ENCODE assay signal across 1 cellular context in the genomic region with DNA sequence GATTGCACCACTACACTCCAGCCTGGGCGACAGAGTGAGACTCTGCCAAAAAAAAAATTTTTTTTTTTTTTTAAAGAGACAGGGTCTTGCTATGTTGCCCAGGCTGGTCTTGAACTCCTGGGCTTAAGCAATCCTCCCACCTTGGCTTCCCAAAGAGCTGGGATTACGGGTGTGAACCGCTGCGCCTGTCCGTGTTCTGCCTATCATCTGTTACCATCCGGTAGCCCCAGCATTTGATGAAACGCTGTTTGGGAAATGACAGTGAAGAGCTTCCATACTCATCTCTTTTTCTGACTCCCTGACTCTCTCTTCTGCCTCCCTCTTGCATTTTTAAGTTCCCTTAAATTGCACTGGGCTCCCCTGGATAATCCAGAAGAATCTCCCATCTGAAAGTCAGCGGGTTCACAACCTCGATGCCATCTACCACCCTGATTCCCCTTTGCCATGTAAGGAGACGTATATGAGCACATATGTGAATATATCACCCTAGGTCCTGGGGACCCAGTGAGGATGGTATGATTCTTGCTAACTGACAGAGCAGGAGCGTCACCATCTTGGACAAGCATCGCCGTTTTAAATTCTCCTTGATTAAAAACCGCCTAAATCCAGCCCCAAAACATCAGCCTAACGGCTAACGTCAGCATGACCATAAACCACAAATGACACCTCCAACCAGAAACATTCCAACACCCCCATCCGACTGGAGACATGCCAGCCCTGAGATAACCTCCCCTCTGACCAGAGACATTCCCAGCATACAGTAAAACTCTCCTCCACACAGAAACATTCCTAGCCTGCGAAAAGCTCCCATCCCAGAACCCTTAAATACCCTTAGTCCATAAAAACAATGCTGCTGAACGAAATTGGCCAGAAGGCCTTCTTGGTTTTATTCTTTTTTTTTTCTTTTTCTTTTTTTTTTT.
TF ChIP-seq lines count a peak whose summit lies in the region.

No MANE protein-coding gene starts in this region.

TF ChIP-seq in K562, 482 proteins besides CTCF, POLR2A, EP300 and RAD21 (continued from another document and continues in another):
- TF ChIP-seq, protein P1, sequence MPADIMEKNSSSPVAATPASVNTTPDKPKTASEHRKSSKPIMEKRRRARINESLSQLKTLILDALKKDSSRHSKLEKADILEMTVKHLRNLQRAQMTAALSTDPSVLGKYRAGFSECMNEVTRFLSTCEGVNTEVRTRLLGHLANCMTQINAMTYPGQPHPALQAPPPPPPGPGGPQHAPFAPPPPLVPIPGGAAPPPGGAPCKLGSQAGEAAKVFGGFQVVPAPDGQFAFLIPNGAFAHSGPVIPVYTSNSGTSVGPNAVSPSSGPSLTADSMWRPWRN (IDR thresholded peaks at IDR 0.05; ENCODE audit: low read depth) = peak; percentile 24
- TF ChIP-seq ASH1L (IDR thresholded peaks at IDR 0.05; ENCODE audit: borderline replicate concordance, low read depth, partially characterized antibody) (peak; percentile 30), CREM (IDR thresholded peaks at IDR 0.05; ENCODE audit: low read depth) (peak; percentile 89), ZNF589 (CRISPR knock-in tag; IDR thresholded peaks at IDR 0.05; ENCODE audit: low read depth) (peak; percentile 100), SMAD4 (CRISPR knock-in tag; conservative IDR thresholded peaks at IDR 0.05) (peak; percentile 99), RBM22 (IDR thresholded peaks at IDR 0.05; ENCODE audit: low read depth, low read length, poor library complexity, severe bottlenecking) (no peak), TBL1XR1 (IDR thresholded peaks at IDR 0.05; ENCODE audit: low read length in 2 of 2) (peak in 1 of 2 experiments; percentile 60; a peak in 2 of 4 replicates), PTTG1 (tag; IDR thresholded peaks at IDR 0.05; ENCODE audit: low read depth) (peak; percentile 97), ZNF408 (CRISPR knock-in tag; IDR thresholded peaks at IDR 0.05; ENCODE audit: low read depth) (no peak), CAMTA2 (CRISPR knock-in tag; conservative IDR thresholded peaks at IDR 0.05) (peak; percentile 60; the same call in 1 of the 2 replicates), POLR2H (tag; IDR thresholded peaks at IDR 0.05; ENCODE audit: low read depth) (peak; percentile 93), CBX8 (IDR thresholded peaks at IDR 0.05; ENCODE audit: borderline replicate concordance, extremely low read depth, low read depth, low read length, poor library complexity, severe bottlenecking) (no peak), CEBPG (CRISPR knock-in tag; IDR thresholded peaks at IDR 0.05) (no peak), CEBPG (tag; conservative IDR thresholded peaks at IDR 0.05 in 1 of 2, IDR thresholded peaks at IDR 0.05 in 1 of 2) (peak in 1 of 2 experiments; percentile 21; a peak in 1 of 4 replicates), ELF2 (CRISPR knock-in tag; IDR thresholded peaks at IDR 0.05) (peak; percentile 90), PHTF2 (CRISPR knock-in tag; IDR thresholded peaks at IDR 0.05) (peak; percentile 95; the same call in 1 of the 2 replicates), ZNF764 (CRISPR knock-in tag; IDR thresholded peaks at IDR 0.05; ENCODE audit: low read depth) (peak; percentile 65; the same call in 1 of the 2 replicates), SRSF3 (IDR thresholded peaks at IDR 0.05; ENCODE audit: insufficient read depth, low read length) (no peak), CC2D1A (IDR thresholded peaks at IDR 0.05) (0 out of 2 replicates have a peak, but pooled peaks have one; percentile 36), TEAD1 (CRISPR knock-in tag; IDR thresholded peaks at IDR 0.05) (peak; percentile 92 to 99), ZNF354B (CRISPR knock-in tag; IDR thresholded peaks at IDR 0.05) (peak; percentile 97), MTF1 (CRISPR knock-in tag; IDR thresholded peaks at IDR 0.05; ENCODE audit: borderline replicate concordance) (peak; percentile 96), NFE2 (IDR thresholded peaks at IDR 0.05; ENCODE audit: low read depth) (peak; percentile 32; the same call in 1 of the 2 replicates), ZNF133 (CRISPR knock-in tag; IDR thresholded peaks at IDR 0.05) (peak; percentile 99), SIX5 (IDR thresholded peaks at IDR 0.05; ENCODE audit: borderline replicate concordance in 1 of 2, insufficient read depth in 1 of 2, low read depth in 1 of 2, low read length in 2 of 2) (no peak), FOXM1 (IDR thresholded peaks at IDR 0.05; ENCODE audit: low read depth) (peak; percentile 84), FOXM1 (CRISPR knock-in tag; IDR thresholded peaks at IDR 0.05; ENCODE audit: low read depth) (no peak), HDAC3 (IDR thresholded peaks at IDR 0.05; ENCODE audit: borderline replicate concordance, partially characterized antibody) (no peak), RFX1 (IDR thresholded peaks at IDR 0.05) (no peak), FOSL1 (tag; conservative IDR thresholded peaks at IDR 0.05) (peak; percentile 77), ELF4 (CRISPR knock-in tag; IDR thresholded peaks at IDR 0.05) (peak; percentile 98), BCL6 (CRISPR knock-in tag; IDR thresholded peaks at IDR 0.05) (peak; percentile 98), ZKSCAN8 (CRISPR knock-in tag; IDR thresholded peaks at IDR 0.05) (peak; percentile 96)
- TF ChIP-seq, protein P2, sequence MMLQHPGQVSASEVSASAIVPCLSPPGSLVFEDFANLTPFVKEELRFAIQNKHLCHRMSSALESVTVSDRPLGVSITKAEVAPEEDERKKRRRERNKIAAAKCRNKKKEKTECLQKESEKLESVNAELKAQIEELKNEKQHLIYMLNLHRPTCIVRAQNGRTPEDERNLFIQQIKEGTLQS (IDR thresholded peaks at IDR 0.05) = peak; percentile 82
- TF ChIP-seq, protein P2 (CRISPR knock-in tag; conservative IDR thresholded peaks at IDR 0.05) = 0 out of 2 replicates have a peak, but pooled peaks have one; percentile 22
- TF ChIP-seq, protein P3, sequence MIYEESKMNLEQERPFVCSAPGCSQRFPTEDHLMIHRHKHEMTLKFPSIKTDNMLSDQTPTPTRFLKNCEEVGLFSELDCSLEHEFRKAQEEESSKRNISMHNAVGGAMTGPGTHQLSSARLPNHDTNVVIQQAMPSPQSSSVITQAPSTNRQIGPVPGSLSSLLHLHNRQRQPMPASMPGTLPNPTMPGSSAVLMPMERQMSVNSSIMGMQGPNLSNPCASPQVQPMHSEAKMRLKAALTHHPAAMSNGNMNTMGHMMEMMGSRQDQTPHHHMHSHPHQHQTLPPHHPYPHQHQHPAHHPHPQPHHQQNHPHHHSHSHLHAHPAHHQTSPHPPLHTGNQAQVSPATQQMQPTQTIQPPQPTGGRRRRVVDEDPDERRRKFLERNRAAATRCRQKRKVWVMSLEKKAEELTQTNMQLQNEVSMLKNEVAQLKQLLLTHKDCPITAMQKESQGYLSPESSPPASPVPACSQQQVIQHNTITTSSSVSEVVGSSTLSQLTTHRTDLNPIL (CRISPR knock-in tag; IDR thresholded peaks at IDR 0.05) = peak; percentile 98
- TF ChIP-seq, protein P4, sequence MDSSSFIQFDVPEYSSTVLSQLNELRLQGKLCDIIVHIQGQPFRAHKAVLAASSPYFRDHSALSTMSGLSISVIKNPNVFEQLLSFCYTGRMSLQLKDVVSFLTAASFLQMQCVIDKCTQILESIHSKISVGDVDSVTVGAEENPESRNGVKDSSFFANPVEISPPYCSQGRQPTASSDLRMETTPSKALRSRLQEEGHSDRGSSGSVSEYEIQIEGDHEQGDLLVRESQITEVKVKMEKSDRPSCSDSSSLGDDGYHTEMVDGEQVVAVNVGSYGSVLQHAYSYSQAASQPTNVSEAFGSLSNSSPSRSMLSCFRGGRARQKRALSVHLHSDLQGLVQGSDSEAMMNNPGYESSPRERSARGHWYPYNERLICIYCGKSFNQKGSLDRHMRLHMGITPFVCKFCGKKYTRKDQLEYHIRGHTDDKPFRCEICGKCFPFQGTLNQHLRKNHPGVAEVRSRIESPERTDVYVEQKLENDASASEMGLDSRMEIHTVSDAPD (CRISPR knock-in tag; IDR thresholded peaks at IDR 0.05) = peak; percentile 93
- TF ChIP-seq, protein P5, sequence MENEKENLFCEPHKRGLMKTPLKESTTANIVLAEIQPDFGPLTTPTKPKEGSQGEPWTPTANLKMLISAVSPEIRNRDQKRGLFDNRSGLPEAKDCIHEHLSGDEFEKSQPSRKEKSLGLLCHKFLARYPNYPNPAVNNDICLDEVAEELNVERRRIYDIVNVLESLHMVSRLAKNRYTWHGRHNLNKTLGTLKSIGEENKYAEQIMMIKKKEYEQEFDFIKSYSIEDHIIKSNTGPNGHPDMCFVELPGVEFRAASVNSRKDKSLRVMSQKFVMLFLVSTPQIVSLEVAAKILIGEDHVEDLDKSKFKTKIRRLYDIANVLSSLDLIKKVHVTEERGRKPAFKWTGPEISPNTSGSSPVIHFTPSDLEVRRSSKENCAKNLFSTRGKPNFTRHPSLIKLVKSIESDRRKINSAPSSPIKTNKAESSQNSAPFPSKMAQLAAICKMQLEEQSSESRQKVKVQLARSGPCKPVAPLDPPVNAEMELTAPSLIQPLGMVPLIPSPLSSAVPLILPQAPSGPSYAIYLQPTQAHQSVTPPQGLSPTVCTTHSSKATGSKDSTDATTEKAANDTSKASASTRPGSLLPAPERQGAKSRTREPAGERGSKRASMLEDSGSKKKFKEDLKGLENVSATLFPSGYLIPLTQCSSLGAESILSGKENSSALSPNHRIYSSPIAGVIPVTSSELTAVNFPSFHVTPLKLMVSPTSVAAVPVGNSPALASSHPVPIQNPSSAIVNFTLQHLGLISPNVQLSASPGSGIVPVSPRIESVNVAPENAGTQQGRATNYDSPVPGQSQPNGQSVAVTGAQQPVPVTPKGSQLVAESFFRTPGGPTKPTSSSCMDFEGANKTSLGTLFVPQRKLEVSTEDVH (IDR thresholded peaks at IDR 0.05; ENCODE audit: low read depth, partially characterized antibody) = peak; percentile 58
- TF ChIP-seq, protein P6, sequence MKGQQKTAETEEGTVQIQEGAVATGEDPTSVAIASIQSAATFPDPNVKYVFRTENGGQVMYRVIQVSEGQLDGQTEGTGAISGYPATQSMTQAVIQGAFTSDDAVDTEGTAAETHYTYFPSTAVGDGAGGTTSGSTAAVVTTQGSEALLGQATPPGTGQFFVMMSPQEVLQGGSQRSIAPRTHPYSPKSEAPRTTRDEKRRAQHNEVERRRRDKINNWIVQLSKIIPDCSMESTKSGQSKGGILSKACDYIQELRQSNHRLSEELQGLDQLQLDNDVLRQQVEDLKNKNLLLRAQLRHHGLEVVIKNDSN (CRISPR knock-in tag; IDR thresholded peaks at IDR 0.05) = no peak
- TF ChIP-seq, protein P7, sequence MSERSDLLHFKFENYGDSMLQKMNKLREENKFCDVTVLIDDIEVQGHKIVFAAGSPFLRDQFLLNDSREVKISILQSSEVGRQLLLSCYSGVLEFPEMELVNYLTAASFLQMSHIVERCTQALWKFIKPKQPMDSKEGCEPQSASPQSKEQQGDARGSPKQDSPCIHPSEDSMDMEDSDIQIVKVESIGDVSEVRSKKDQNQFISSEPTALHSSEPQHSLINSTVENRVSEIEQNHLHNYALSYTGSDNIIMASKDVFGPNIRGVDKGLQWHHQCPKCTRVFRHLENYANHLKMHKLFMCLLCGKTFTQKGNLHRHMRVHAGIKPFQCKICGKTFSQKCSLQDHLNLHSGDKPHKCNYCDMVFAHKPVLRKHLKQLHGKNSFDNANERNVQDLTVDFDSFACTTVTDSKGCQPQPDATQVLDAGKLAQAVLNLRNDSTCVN (CRISPR knock-in tag; IDR thresholded peaks at IDR 0.05) = peak; percentile 99
- TF ChIP-seq, protein P8, sequence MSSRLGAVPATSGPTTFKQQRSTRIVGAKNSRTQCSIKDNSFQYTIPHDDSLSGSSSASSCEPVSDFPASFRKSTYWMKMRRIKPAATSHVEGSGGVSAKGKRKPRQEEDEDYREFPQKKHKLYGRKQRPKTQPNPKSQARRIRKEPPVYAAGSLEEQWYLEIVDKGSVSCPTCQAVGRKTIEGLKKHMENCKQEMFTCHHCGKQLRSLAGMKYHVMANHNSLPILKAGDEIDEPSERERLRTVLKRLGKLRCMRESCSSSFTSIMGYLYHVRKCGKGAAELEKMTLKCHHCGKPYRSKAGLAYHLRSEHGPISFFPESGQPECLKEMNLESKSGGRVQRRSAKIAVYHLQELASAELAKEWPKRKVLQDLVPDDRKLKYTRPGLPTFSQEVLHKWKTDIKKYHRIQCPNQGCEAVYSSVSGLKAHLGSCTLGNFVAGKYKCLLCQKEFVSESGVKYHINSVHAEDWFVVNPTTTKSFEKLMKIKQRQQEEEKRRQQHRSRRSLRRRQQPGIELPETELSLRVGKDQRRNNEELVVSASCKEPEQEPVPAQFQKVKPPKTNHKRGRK (tag; IDR thresholded peaks at IDR 0.05) = no peak
- TF ChIP-seq, protein P9, sequence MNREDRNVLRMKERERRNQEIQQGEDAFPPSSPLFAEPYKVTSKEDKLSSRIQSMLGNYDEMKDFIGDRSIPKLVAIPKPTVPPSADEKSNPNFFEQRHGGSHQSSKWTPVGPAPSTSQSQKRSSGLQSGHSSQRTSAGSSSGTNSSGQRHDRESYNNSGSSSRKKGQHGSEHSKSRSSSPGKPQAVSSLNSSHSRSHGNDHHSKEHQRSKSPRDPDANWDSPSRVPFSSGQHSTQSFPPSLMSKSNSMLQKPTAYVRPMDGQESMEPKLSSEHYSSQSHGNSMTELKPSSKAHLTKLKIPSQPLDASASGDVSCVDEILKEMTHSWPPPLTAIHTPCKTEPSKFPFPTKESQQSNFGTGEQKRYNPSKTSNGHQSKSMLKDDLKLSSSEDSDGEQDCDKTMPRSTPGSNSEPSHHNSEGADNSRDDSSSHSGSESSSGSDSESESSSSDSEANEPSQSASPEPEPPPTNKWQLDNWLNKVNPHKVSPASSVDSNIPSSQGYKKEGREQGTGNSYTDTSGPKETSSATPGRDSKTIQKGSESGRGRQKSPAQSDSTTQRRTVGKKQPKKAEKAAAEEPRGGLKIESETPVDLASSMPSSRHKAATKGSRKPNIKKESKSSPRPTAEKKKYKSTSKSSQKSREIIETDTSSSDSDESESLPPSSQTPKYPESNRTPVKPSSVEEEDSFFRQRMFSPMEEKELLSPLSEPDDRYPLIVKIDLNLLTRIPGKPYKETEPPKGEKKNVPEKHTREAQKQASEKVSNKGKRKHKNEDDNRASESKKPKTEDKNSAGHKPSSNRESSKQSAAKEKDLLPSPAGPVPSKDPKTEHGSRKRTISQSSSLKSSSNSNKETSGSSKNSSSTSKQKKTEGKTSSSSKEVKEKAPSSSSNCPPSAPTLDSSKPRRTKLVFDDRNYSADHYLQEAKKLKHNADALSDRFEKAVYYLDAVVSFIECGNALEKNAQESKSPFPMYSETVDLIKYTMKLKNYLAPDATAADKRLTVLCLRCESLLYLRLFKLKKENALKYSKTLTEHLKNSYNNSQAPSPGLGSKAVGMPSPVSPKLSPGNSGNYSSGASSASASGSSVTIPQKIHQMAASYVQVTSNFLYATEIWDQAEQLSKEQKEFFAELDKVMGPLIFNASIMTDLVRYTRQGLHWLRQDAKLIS (CRISPR knock-in tag; IDR thresholded peaks at IDR 0.05) = peak; percentile 53; the same call in 1 of the 2 replicates
